8 cellular contexts compared by ENCODE assay signal in genomic region chr14:23327947-23328744, GRCh38. TPM values are rescaled to one million over a fixed set of nuclear protein-coding genes. Genes with fewer than 3 reads are reported as not detected.
DNase-seq lines count a peak whose midpoint lies in the region; ATAC-seq and TF ChIP-seq lines count a peak whose summit lies in the region.

No MANE protein-coding gene starts in this region.

- peaks cover 11% of the 10 kb centered on the region; the same call in 1 of the 2 replicates for H3F3A ChIP-seq in Loucy (ENCODE audit: low read depth)

- peaks cover 20% of the 10 kb centered on the region for H4K20me1 ChIP-seq in Loucy (ENCODE audit: insufficient read depth, low read length, poor library complexity, severe bottlenecking)

- no CpG with 5 or more reads among the region's 4 CpGs for WGBS in trophoblast cell (ENCODE audit: extremely low coverage, insufficient coverage, insufficient read length)

- H3K9me2 ChIP-seq in Loucy (replicated peaks; ENCODE audit: low read depth, low read length) = no peaks in the 10 kb centered on the region

- H3K9me3 ChIP-seq in Loucy (ENCODE audit: insufficient read depth, low read depth, low read length) (no peaks in the 10 kb centered on the region), trophoblast cell (ENCODE audit: insufficient read depth, low read depth, low read length) (no peaks in the 10 kb centered on the region)

- H3K4me1 ChIP-seq in Loucy (ENCODE audit: insufficient read depth, low read length, poor library complexity, severe bottlenecking) (peaks cover 11% of the 10 kb centered on the region), trophoblast cell (ENCODE audit: control insufficient read depth in 1 of 2, insufficient read depth in 2 of 2, low read length in 2 of 2) (peaks cover 0 to under 1% of the 10 kb centered on the region in 2 experiments)

- no peak overlapping the region for H2BK5ac ChIP-seq in trophoblast cell (ENCODE audit: low read depth, low read length, poor library complexity)

- no peak overlapping the region for H3K27ac ChIP-seq in trophoblast cell (ENCODE audit: low read depth, low read length)

- H3K14ac ChIP-seq in trophoblast cell (ENCODE audit: low read length) = no peak overlapping the region

- H3K9ac ChIP-seq in Loucy (ENCODE audit: low read depth, low read length, poor library complexity, severe bottlenecking) (no peak overlapping the region), trophoblast cell (ENCODE audit: low read length) (no peak overlapping the region)

- no peak overlapping the region for H4K8ac ChIP-seq in trophoblast cell (ENCODE audit: low read depth, low read length)

- no peak overlapping the region for H3K4me2 ChIP-seq in Loucy (ENCODE audit: low read depth, low read length, poor library complexity, severe bottlenecking)
- H3K4me2 ChIP-seq in trophoblast cell (ENCODE audit: low read length) = no peak overlapping the region

- no peak overlapping the region for H3K4me3 ChIP-seq in Loucy (ENCODE audit: low read length, poor library complexity, severe bottlenecking)
- H3K4me3 ChIP-seq in trophoblast cell (ENCODE audit: low read depth, low read length) = no peak overlapping the region

- no peak overlapping the region for H2BK120ac ChIP-seq in trophoblast cell (ENCODE audit: insufficient read depth, low read length, poor library complexity)

- no peak overlapping the region for H2AK5ac ChIP-seq in trophoblast cell (ENCODE audit: low read length)

- no peak overlapping the region for H4K91ac ChIP-seq in trophoblast cell (ENCODE audit: low read depth, low read length)

- H3K4ac ChIP-seq in trophoblast cell (ENCODE audit: low read depth, low read length) = no peak overlapping the region

- POLR2A ChIA-PET in GM10248 (lab: Yijun Ruan, JAX) = no interaction called here

- CTCF ChIA-PET in GM10248 (lab: Yijun Ruan, JAX) = interaction anchor here (1.0 to 4.8 kb wide), 12 partner anchors 7 to 277 kb away, joined by 3 to 54 read pairs (median 4); partner anchors contain the start of genes CMTM5, PABPN1 and PPP1R3E

- no peak overlapping the region for H2BK12ac ChIP-seq in trophoblast cell (ENCODE audit: low read length)

- H3K27me3 ChIP-seq in Loucy (ENCODE audit: insufficient read depth, low read length, poor library complexity, severe bottlenecking) = no peaks in the 10 kb centered on the region
- H3K27me3 ChIP-seq in trophoblast cell (ENCODE audit: insufficient read depth, low read length) = no peaks in the 10 kb centered on the region

- H4K12ac ChIP-seq in trophoblast cell (ENCODE audit: low read depth, low read length) = no peak overlapping the region

- ATAC-seq in HG02938 (IDR thresholded peaks at IDR 0.05; ENCODE audit: unreplicated experiment) (no peak), GM19328 (IDR thresholded peaks at IDR 0.05; ENCODE audit: unreplicated experiment) (no peak)

- H3K18ac ChIP-seq in trophoblast cell (ENCODE audit: low read length) = no peak overlapping the region

- peak; percentile 76 for TF ChIP-seq CTCF in GM10248 (IDR thresholded peaks at IDR 0.05; ENCODE audit: control extremely low read depth, extremely low read depth, low read depth, missing control alignments)
- TF ChIP-seq CTCF in Loucy (conservative IDR thresholded peaks at IDR 0.05; ENCODE audit: low read length) = peak; percentile 87

- H3K23ac ChIP-seq in trophoblast cell (ENCODE audit: low read length) = no peak overlapping the region

- peaks cover 19% of the 10 kb centered on the region for H3K79me2 ChIP-seq in Loucy (ENCODE audit: insufficient read depth, low read length)
- no peaks in the 10 kb centered on the region for H3K79me2 ChIP-seq in trophoblast cell (ENCODE audit: control insufficient read depth, insufficient read depth, low read length, poor library complexity)

- peak; percentile 84 for DNase-seq in GM10248 (ENCODE audit: extremely low spot score)
- DNase-seq in SHP77 (lab: John Stamatoyannopoulos, UW) = peak; percentile 76
- DNase-seq in activated gamma-delta T cell treated with anti-CD3 and anti-CD28 coated beads, Interleukin-2, amount 50 U/mL, for 16 hours (ENCODE audit: low read depth) = peak; percentile 54
- DNase-seq in germinal center (ENCODE audit: low spot score) = peak; percentile 77
- DNase-seq in trophoblast cell = peak; percentile 42 to 87

- H2AFZ ChIP-seq in Loucy (ENCODE audit: low read length) (no peak overlapping the region), trophoblast cell (ENCODE audit: insufficient read depth, low read length, poor library complexity) (no peak overlapping the region)

- H3K79me1 ChIP-seq in trophoblast cell (ENCODE audit: low read length) = no peaks in the 10 kb centered on the region

- peaks cover 24% of the 10 kb centered on the region; the same call in 1 of the 2 replicates for H3K36me3 ChIP-seq in Loucy (ENCODE audit: insufficient read depth, low read length)
- peaks cover 18 to 23% of the 10 kb centered on the region in 2 experiments for H3K36me3 ChIP-seq in trophoblast cell (ENCODE audit: control insufficient read depth in 1 of 2, insufficient read depth in 2 of 2, low read length in 2 of 2)

RNA-seq across cellular contexts. Expression of gene PABPN1, which starts 6.9 kb away (rescaled TPM):
- polyA plus RNA-seq in trophoblast cell (2013) = 159 and 161 TPM in 2 replicates

RNA-seq across cellular contexts. Expression of gene BCL2L2, which starts 21.5 kb away (rescaled TPM):
- polyA plus RNA-seq in trophoblast cell (2013) = 11.3 and 11.5 TPM in 2 replicates

RNA-seq across cellular contexts. Expression of gene SLC22A17, which starts 24.5 kb away (rescaled TPM):
- 32.8 and 34.6 TPM in 2 replicates for polyA plus RNA-seq in trophoblast cell (2013)

RNA-seq across cellular contexts. Expression of gene PPP1R3E, which starts 25.5 kb away (rescaled TPM):
- 3.7 and 3.8 TPM in 2 replicates for polyA plus RNA-seq in trophoblast cell (2013)

RNA-seq across cellular contexts. Expression of gene EFS, which starts 36.8 kb away (rescaled TPM):
- polyA plus RNA-seq in trophoblast cell (2013) = 26.2 and 27.6 TPM in 2 replicates
